17 cellular contexts compared by ENCODE assay signal in genomic region chr7:55083206-55083605, GRCh38.
"Had no signal": no experiment of that assay in that cellular context is flagged by ENCODE, and none has a peak within 500 bp of the region (broad histone marks: within the 10 kb centered on the region; RNA-seq: fewer than 3 reads in every experiment).

No MANE protein-coding gene starts in this region.

- H3K36me3 ChIP-seq: tibial artery had no signal

- H3K27ac ChIP-seq: coronary artery, heart right ventricle, tibial artery had no signal

- H3K27me3 ChIP-seq: esophagus squamous epithelium, heart right ventricle, tibial artery had no signal

- ATAC-seq: activated CD4-positive, alpha-beta T cell treated with anti-CD3 and anti-CD28 coated beads for 36 hours; heart right ventricle; left ventricle myocardium superior; natural killer cell; stimulated activated naive B cell treated with anti-CD40 and anti-IgM and Interleukin-4, amounts not matched to agents 10 μg/mL and 1 μg/mL and 100 μg/mL, for 72 hours had no signal

- H3K9me3 ChIP-seq: esophagus squamous epithelium, heart right ventricle, tibial artery had no signal

- DNase-seq: activated CD4-positive, alpha-beta memory T cell treated with anti-CD3 and anti-CD28 coated beads, Interleukin-2, amount 10 ng/mL, durations not matched to agents 7 days and 5 days; activated CD4-positive, alpha-beta T cell treated with anti-CD3 and anti-CD28 coated beads for 36 hours; activated effector memory CD4-positive, alpha-beta T cell treated with Interleukin-2 at 50 U/mL for 16 hours; activated naive CD4-positive, alpha-beta T cell treated with anti-CD3 and anti-CD28 coated beads, Interleukin-2, amount 50 U/mL, for 16 hours; activated T-cell treated with anti-CD3 and anti-CD28 coated beads, Interleukin-2, amount 50 U/mL, for 24 hours; central memory CD4-positive, alpha-beta T cell; esophagus squamous epithelium; heart right ventricle; kidney; left ventricle myocardium superior; natural killer cell; posterior cingulate gyrus; retina; stimulated activated CD4-positive, alpha-beta T cell treated with anti-CD3 and anti-CD28 coated beads, Interleukin-4, amount 100 ng/mL, for 1 hour; stimulated activated naive B cell treated with anti-CD40 and anti-IgM and Interleukin-4, amounts not matched to agents 10 μg/mL and 1 μg/mL and 100 μg/mL, for 72 hours; tibial artery had no signal

- H3K4me3 ChIP-seq: coronary artery, esophagus squamous epithelium, heart right ventricle, tibial artery had no signal
